In genomic region chr10:77638766-77639101, GRCh38 we compare ENCODE assay signal across 10 cellular contexts. TPM values are rescaled to one million over a fixed set of nuclear protein-coding genes. Genes with fewer than 3 reads are reported as not detected.
DNase-seq lines count a peak whose midpoint lies in the region; ATAC-seq and TF ChIP-seq lines count a peak whose summit lies in the region.
"Had no signal": no experiment of that assay in that cellular context is flagged by ENCODE, and none has a peak within 500 bp of the region (broad histone marks: within the 10 kb centered on the region; RNA-seq: fewer than 3 reads in every experiment).

No MANE protein-coding gene starts in this region.

- no peaks in the 10 kb centered on the region for H3K36me3 ChIP-seq in tibial artery

- POLR2A ChIA-PET in activated CD4-positive, alpha-beta memory T cell treated with anti-CD3 and anti-CD28 coated beads, Interleukin-2, amount 10 ng/mL, durations not matched to agents 7 days and 5 days (lab: Charles Lee) = no interaction called here

- no peaks in the 10 kb centered on the region for H3K9me3 ChIP-seq in tibial artery

- H3K4me3 Mint-ChIP-seq in activated T-cell treated with anti-CD3 and anti-CD28 coated beads, Interleukin-2, amount 50 U/mL, for 4 hours = peak overlapping the region; percentile 45
- H3K4me3 Mint-ChIP-seq in brain (peak overlapping the region; percentile 80 to 84 (median 83)), memory B cell (peak overlapping the region; percentile 78)
- no peak overlapping the region for H3K4me3 Mint-ChIP-seq in activated CD4-positive, alpha-beta memory T cell treated with anti-CD3 and anti-CD28 coated beads, Interleukin-2, amount 10 ng/mL, durations not matched to agents 7 days and 5 days

- H3K27ac Mint-ChIP-seq in brain (peak overlapping the region in 3 of 5 experiments; percentile 38 to 81 (median 58)), memory B cell (no peak overlapping the region)
- no peak overlapping the region for H3K27ac Mint-ChIP-seq in activated CD4-positive, alpha-beta memory T cell treated with anti-CD3 and anti-CD28 coated beads, Interleukin-2, amount 10 ng/mL, durations not matched to agents 7 days and 5 days

- no peaks in the 10 kb centered on the region for H3K36me3 Mint-ChIP-seq in activated T-cell treated with anti-CD3 and anti-CD28 coated beads, Interleukin-2, amount 50 U/mL, for 4 hours (ENCODE audit: insufficient read depth)
- H3K36me3 Mint-ChIP-seq in brain (no peaks in the 10 kb centered on the region), memory B cell (no peaks in the 10 kb centered on the region)
- H3K36me3 Mint-ChIP-seq in activated CD4-positive, alpha-beta memory T cell treated with anti-CD3 and anti-CD28 coated beads, Interleukin-2, amount 10 ng/mL, durations not matched to agents 7 days and 5 days (ENCODE audit: low read depth) = no peaks in the 10 kb centered on the region

- H3K27ac ChIP-seq in tibial artery = peak overlapping the region; percentile 88 to 94

- no peaks in the 10 kb centered on the region for H3K9me3 Mint-ChIP-seq in activated T-cell treated with anti-CD3 and anti-CD28 coated beads, Interleukin-2, amount 50 U/mL, for 4 hours
- peaks cover 0 to 2% (median 0%) of the 10 kb centered on the region in 5 experiments for H3K9me3 Mint-ChIP-seq in brain
- H3K9me3 Mint-ChIP-seq in memory B cell = no peaks in the 10 kb centered on the region
- no peaks in the 10 kb centered on the region for H3K9me3 Mint-ChIP-seq in activated CD4-positive, alpha-beta memory T cell treated with anti-CD3 and anti-CD28 coated beads, Interleukin-2, amount 10 ng/mL, durations not matched to agents 7 days and 5 days

- H3K4me1 ChIP-seq in tibial artery = peaks cover 0 to 58% (median 37%) of the 10 kb centered on the region in 4 donors

- CTCF ChIA-PET in activated CD4-positive, alpha-beta memory T cell treated with anti-CD3 and anti-CD28 coated beads, Interleukin-2, amount 10 ng/mL, durations not matched to agents 7 days and 5 days (lab: Charles Lee) = interaction anchor here (6.2 kb wide), 1 partner anchor 465 kb away, joined by 50 read pairs; no protein-coding TSS in a partner anchor

- no peak for DNase-seq in activated T-cell treated with anti-CD3 and anti-CD28 coated beads, Interleukin-2, amount 50 U/mL, for 4 hours
- no peak for DNase-seq in activated T-cell treated with anti-CD3 and anti-CD28 coated beads, Interleukin-2, amount 50 U/mL, for 1 hour
- no peak for DNase-seq in memory B cell (ENCODE audit: low spot score in 2 of 2)
- DNase-seq in tibial artery = no peak
- no peak for DNase-seq in activated CD4-positive, alpha-beta memory T cell treated with anti-CD3 and anti-CD28 coated beads, Interleukin-2, amount 10 ng/mL, durations not matched to agents 7 days and 5 days
- DNase-seq in central memory CD4-positive, alpha-beta T cell = no peak
- DNase-seq: cerebellar nuclear complex, NCI-H187 had no signal

- peaks cover 61% of the 10 kb centered on the region for H3K27me3 Mint-ChIP-seq in activated T-cell treated with anti-CD3 and anti-CD28 coated beads, Interleukin-2, amount 50 U/mL, for 4 hours (ENCODE audit: low read depth)
- H3K27me3 Mint-ChIP-seq in brain (peaks cover 68% of the 10 kb centered on the region), memory B cell (peaks cover 23% of the 10 kb centered on the region)
- peaks cover 66% of the 10 kb centered on the region for H3K27me3 Mint-ChIP-seq in activated CD4-positive, alpha-beta memory T cell treated with anti-CD3 and anti-CD28 coated beads, Interleukin-2, amount 10 ng/mL, durations not matched to agents 7 days and 5 days

- H3K4me1 Mint-ChIP-seq in activated T-cell treated with anti-CD3 and anti-CD28 coated beads, Interleukin-2, amount 50 U/mL, for 4 hours (ENCODE audit: low read depth) = peaks cover 9% of the 10 kb centered on the region
- H3K4me1 Mint-ChIP-seq in brain = peaks cover 46% of the 10 kb centered on the region
- H3K4me1 Mint-ChIP-seq in memory B cell = peaks cover 12% of the 10 kb centered on the region
- no peaks in the 10 kb centered on the region for H3K4me1 Mint-ChIP-seq in activated CD4-positive, alpha-beta memory T cell treated with anti-CD3 and anti-CD28 coated beads, Interleukin-2, amount 10 ng/mL, durations not matched to agents 7 days and 5 days

- H3K27me3 ChIP-seq in tibial artery = no peaks in the 10 kb centered on the region

- no peak for ATAC-seq in activated T-cell treated with anti-CD3 and anti-CD28 coated beads, Interleukin-2, amount 50 U/mL, for 4 hours
- ATAC-seq in memory B cell (ENCODE audit: low read depth) (no peak), GM19395 (IDR thresholded peaks at IDR 0.05; ENCODE audit: unreplicated experiment) (no peak)

- TF ChIP-seq CTCF in brain (conservative IDR thresholded peaks at IDR 0.05) (no peak), tibial artery (IDR thresholded peaks at IDR 0.05) (no peak)

- H3K4me3 ChIP-seq in tibial artery = peak overlapping the region; percentile 88 to 96

- intact Hi-C loops in tibial artery (cut with DNase I; ENCODE audit: low total_unique reads) = loop anchor here (5.0 to 10.0 kb wide), 4 partner anchors 51 to 214 kb away; no protein-coding TSS in a partner anchor

RNA-seq across cellular contexts. Expression of gene KCNMA1, which starts 1.1 kb away (rescaled TPM):
- total RNA-seq in activated T-cell treated with anti-CD3 and anti-CD28 coated beads, Interleukin-2, amount 50 U/mL, for 4 hours = under 1 TPM; 0.10 to 0.60 (median 0.18) TPM
- 11.6 TPM for polyA plus RNA-seq in brain (ENCODE audit: insufficient read depth, low read depth, low replicate concordance)
- total RNA-seq in activated CD4-positive, alpha-beta memory T cell treated with anti-CD3 and anti-CD28 coated beads, Interleukin-2, amount 10 ng/mL, durations not matched to agents 7 days and 5 days = under 1 TPM; 0.25 to 0.38 TPM

Comparison
In these comparisons a context has a peak if more than half of its experiments do, and no peak if none do; other contexts are left out.
1. H3K27ac Mint-ChIP-seq: peak in brain (3 of 5); none in memory B cell (single experiment) and activated CD4-positive, alpha-beta memory T cell treated with anti-CD3 and anti-CD28 coated beads, Interleukin-2, amount 10 ng/mL, durations not matched to agents 7 days and 5 days (single experiment).